Comparison of ENCODE assay signal across 22 cellular contexts in the genomic region with DNA sequence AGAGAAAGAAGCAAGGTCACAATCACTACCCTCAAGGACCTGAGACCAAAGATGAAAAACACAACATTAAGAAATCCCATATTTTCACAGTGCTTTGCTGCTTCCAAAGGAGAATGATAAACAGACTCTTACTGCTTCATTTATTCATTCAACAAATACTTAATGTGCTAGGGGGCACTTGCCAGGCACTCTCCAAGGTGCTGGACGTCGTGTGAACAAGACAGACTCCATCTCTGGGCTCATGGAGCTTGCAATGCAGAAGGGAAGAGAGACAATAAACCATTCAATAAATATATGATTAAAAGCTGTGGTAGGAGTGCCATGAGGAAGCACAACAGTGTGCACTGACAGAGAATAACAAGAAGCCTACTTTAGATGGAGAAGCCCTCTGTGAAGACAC.
"Had no signal": no experiment of that assay in that cellular context is flagged by ENCODE, and none has a peak within 500 bp of the region (broad histone marks: within the 10 kb centered on the region; RNA-seq: fewer than 3 reads in every experiment).

No MANE protein-coding gene starts in this region.

- DNase-seq: activated CD4-positive, alpha-beta T cell treated with anti-CD3 and anti-CD28 coated beads, Interleukin-2, amount 10 ng/mL, durations not matched to agents 7 days and 5 days; activated CD8-positive, alpha-beta T cell treated with anti-CD3 and anti-CD28 coated beads, Interleukin-2, amount 10 ng/mL, durations not matched to agents 7 days and 5 days; activated gamma-delta T cell; anterior cingulate cortex; caudate nucleus; effector CD4-positive, alpha-beta T cell; head of caudate nucleus; hypothalamus; islet precursor cell; left cardiac atrium; pancreas; psoas muscle; stimulated activated CD4-positive, alpha-beta T cell treated with anti-CD3 and anti-CD28 coated beads, Interleukin-12 subunit alpha, Interleukin-12 subunit beta, amount 100 ng/mL, for 4 hours; stimulated activated CD4-positive, alpha-beta T cell treated with anti-CD3 and anti-CD28 coated beads, Interleukin-4, amount 100 ng/mL, for 4 hours; stimulated activated naive CD8-positive, alpha-beta T cell treated with anti-CD3 and anti-CD28 coated beads, Interleukin-15, Interleukin-2, amounts not matched to agents 100 U/mL and 50 U/mL, for 24 hours; substantia nigra; T-helper 17 cell; thyroid gland had no signal

- H3K27me3 ChIP-seq: gastroesophageal sphincter, pancreas, right atrium auricular region, thyroid gland had no signal

- H3K36me3 ChIP-seq: esophagus muscularis mucosa, gastroesophageal sphincter, pancreas, right atrium auricular region, thyroid gland had no signal

- H3K4me1 ChIP-seq: esophagus muscularis mucosa, gastroesophageal sphincter, pancreas, psoas muscle, right atrium auricular region, thyroid gland had no signal

- H3K27ac ChIP-seq: esophagus muscularis mucosa, gastroesophageal sphincter, pancreas, psoas muscle, right atrium auricular region, thyroid gland had no signal

- H3K9me3 ChIP-seq: gastroesophageal sphincter, pancreas, psoas muscle, right atrium auricular region, thyroid gland had no signal

- FAIRE-seq: pancreas had no signal

- H3K4me3 ChIP-seq: esophagus muscularis mucosa, gastroesophageal sphincter, pancreas, psoas muscle, right atrium auricular region, thyroid gland had no signal

- ATAC-seq: activated CD8-positive, alpha-beta T cell treated with anti-CD3 and anti-CD28 coated beads, Interleukin-2, amount 10 ng/mL, durations not matched to agents 7 days and 5 days; gastroesophageal sphincter; left cardiac atrium; natural killer cell treated with Interleukin-12 subunit alpha and Interleukin-12 subunit beta and Interleukin-15 and Interleukin-18, amount 100 ng/mL, for 72 hours; pancreas; psoas muscle; stimulated activated naive CD8-positive, alpha-beta T cell treated with anti-CD3 and anti-CD28 coated beads, Interleukin-15, Interleukin-2, amounts not matched to agents 100 U/mL and 50 U/mL, for 24 hours; T-helper 17 cell had no signal
